ENCODE assay signal across 25 cellular contexts in genomic region chr12:82378997-82379396, GRCh38.
A peak's percentile ranks its signal among the peaks of the same experiment; 100 is the strongest.
DNase-seq lines count a peak whose midpoint lies in the region; ATAC-seq and FAIRE-seq lines count a peak whose summit lies in the region.
"Had no signal": no experiment of that assay in that cellular context is flagged by ENCODE, and none has a peak within 500 bp of the region (broad histone marks: within the 10 kb centered on the region; RNA-seq: fewer than 3 reads in every experiment).

No MANE protein-coding gene starts in this region.

- FAIRE-seq in TTC549 (lab: Jason Lieb, UNC), result peak; percentile 36
- FAIRE-seq: A549, D721Med, GM12891, GM18507, GM19239, H1 had no signal

- intact Hi-C loops in head of caudate nucleus (cut with DNase I), result no loop called here

- ATAC-seq in GM19023 (IDR thresholded peaks at IDR 0.05; ENCODE audit: unreplicated experiment) (peak; percentile 53), HG02870 (IDR thresholded peaks at IDR 0.05; ENCODE audit: unreplicated experiment) (peak; percentile 58), HG02571 (IDR thresholded peaks at IDR 0.05; ENCODE audit: unreplicated experiment) (no peak)
- ATAC-seq: A549 had no signal

- DNase-seq in hypothalamus (lab: John Stamatoyannopoulos, UW) (no peak), head of caudate nucleus (no peak)
- DNase-seq: 8988T; ACHN; AML-193; BE2C; CD4-positive, alpha-beta T cell; CD8-positive, alpha-beta memory T cell; DMS 273 treated with DMSO at 0.1 percent for 48 hours; DMS79; EL; GDM1; GM23248; H7; HCEC 1CT had no signal
